Comparison of ENCODE assay signal across 2 cellular contexts in genomic region chr11:111923351-111923788, GRCh38.
TF ChIP-seq lines count a peak whose summit lies in the region.

No MANE protein-coding gene starts in this region.

TF ChIP-seq in IMR-90, 13 proteins besides CTCF, POLR2A, EP300 and RAD21:
- TF ChIP-seq CHD1 (IDR thresholded peaks at IDR 0.05; ENCODE audit: low read depth, low read length) = no peak
- TF ChIP-seq USF2 (IDR thresholded peaks at IDR 0.05; ENCODE audit: low read depth, low read length) = no peak
- TF ChIP-seq NFE2L2 (IDR thresholded peaks at IDR 0.05; ENCODE audit: low read depth, low read length) = peak; percentile 46
- no peak for TF ChIP-seq FOS (IDR thresholded peaks at IDR 0.05; ENCODE audit: low read depth, low read length)
- TF ChIP-seq RCOR1 (IDR thresholded peaks at IDR 0.05; ENCODE audit: insufficient replicate concordance, low read length) = no peak

TF ChIP-seq in HepG2, 621 proteins besides CTCF, POLR2A, EP300 and RAD21 (continues in another document):
- no peak for TF ChIP-seq NFE2 (CRISPR knock-in tag; IDR thresholded peaks at IDR 0.05)
- no peak for TF ChIP-seq TBP (CRISPR knock-in tag; IDR thresholded peaks at IDR 0.05)
- no peak; the same call in 1 of the 2 replicates for TF ChIP-seq ZNF263 (CRISPR knock-in tag; IDR thresholded peaks at IDR 0.05)
- TF ChIP-seq, protein P1, sequence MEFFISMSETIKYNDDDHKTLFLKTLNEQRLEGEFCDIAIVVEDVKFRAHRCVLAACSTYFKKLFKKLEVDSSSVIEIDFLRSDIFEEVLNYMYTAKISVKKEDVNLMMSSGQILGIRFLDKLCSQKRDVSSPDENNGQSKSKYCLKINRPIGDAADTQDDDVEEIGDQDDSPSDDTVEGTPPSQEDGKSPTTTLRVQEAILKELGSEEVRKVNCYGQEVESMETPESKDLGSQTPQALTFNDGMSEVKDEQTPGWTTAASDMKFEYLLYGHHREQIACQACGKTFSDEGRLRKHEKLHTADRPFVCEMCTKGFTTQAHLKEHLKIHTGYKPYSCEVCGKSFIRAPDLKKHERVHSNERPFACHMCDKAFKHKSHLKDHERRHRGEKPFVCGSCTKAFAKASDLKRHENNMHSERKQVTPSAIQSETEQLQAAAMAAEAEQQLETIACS (CRISPR knock-in tag; IDR thresholded peaks at IDR 0.05) = no peak
- no peak for TF ChIP-seq CSRNP1 (CRISPR knock-in tag; IDR thresholded peaks at IDR 0.05)
- TF ChIP-seq FOXJ3 (CRISPR knock-in tag; IDR thresholded peaks at IDR 0.05; ENCODE audit: borderline replicate concordance) = no peak
- TF ChIP-seq RCOR2 (CRISPR knock-in tag; IDR thresholded peaks at IDR 0.05) = no peak
- TF ChIP-seq ZNF747 (CRISPR knock-in tag; IDR thresholded peaks at IDR 0.05; ENCODE audit: borderline replicate concordance) = no peak
- TF ChIP-seq PRPF4 (IDR thresholded peaks at IDR 0.05; ENCODE audit: low read depth, low read length, poor library complexity, severe bottlenecking) = no peak
- peak; percentile 41; the same call in 1 of the 2 replicates for TF ChIP-seq PHF21A (CRISPR knock-in tag; IDR thresholded peaks at IDR 0.05)
- no peak for TF ChIP-seq KDM1A (CRISPR knock-in tag; IDR thresholded peaks at IDR 0.05)
- no peak for TF ChIP-seq POGZ (CRISPR knock-in tag; IDR thresholded peaks at IDR 0.05)
- TF ChIP-seq NCOA5 (CRISPR knock-in tag; IDR thresholded peaks at IDR 0.05) = no peak
- TF ChIP-seq, protein P2, sequence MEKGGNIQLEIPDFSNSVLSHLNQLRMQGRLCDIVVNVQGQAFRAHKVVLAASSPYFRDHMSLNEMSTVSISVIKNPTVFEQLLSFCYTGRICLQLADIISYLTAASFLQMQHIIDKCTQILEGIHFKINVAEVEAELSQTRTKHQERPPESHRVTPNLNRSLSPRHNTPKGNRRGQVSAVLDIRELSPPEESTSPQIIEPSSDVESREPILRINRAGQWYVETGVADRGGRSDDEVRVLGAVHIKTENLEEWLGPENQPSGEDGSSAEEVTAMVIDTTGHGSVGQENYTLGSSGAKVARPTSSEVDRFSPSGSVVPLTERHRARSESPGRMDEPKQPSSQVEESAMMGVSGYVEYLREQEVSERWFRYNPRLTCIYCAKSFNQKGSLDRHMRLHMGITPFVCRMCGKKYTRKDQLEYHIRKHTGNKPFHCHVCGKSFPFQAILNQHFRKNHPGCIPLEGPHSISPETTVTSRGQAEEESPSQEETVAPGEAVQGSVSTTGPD (CRISPR knock-in tag; IDR thresholded peaks at IDR 0.05) = no peak
- TF ChIP-seq HNRNPK (IDR thresholded peaks at IDR 0.05; ENCODE audit: low read depth, low read length, poor library complexity, severe bottlenecking) = no peak
- no peak for TF ChIP-seq ZNF781 (CRISPR knock-in tag; IDR thresholded peaks at IDR 0.05; ENCODE audit: borderline replicate concordance, not compliant biosample characterization)
- TF ChIP-seq ZNF547 (CRISPR knock-in tag; IDR thresholded peaks at IDR 0.05) = no peak
- TF ChIP-seq, protein P3, sequence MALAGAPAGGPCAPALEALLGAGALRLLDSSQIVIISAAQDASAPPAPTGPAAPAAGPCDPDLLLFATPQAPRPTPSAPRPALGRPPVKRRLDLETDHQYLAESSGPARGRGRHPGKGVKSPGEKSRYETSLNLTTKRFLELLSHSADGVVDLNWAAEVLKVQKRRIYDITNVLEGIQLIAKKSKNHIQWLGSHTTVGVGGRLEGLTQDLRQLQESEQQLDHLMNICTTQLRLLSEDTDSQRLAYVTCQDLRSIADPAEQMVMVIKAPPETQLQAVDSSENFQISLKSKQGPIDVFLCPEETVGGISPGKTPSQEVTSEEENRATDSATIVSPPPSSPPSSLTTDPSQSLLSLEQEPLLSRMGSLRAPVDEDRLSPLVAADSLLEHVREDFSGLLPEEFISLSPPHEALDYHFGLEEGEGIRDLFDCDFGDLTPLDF (CRISPR knock-in tag; IDR thresholded peaks at IDR 0.05) = no peak
- TF ChIP-seq, protein P4, sequence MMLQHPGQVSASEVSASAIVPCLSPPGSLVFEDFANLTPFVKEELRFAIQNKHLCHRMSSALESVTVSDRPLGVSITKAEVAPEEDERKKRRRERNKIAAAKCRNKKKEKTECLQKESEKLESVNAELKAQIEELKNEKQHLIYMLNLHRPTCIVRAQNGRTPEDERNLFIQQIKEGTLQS (CRISPR knock-in tag; IDR thresholded peaks at IDR 0.05) = no peak
- TF ChIP-seq NR2F2 (IDR thresholded peaks at IDR 0.05; ENCODE audit: borderline replicate concordance, low read depth) = no peak
- TF ChIP-seq ATF1 (CRISPR knock-in tag; IDR thresholded peaks at IDR 0.05) = 0 out of 2 replicates have a peak, but pooled peaks have one; percentile 16
- TF ChIP-seq MZF1 (CRISPR knock-in tag; IDR thresholded peaks at IDR 0.05; ENCODE audit: borderline replicate concordance) = no peak
- no peak for TF ChIP-seq ZNF329 (CRISPR knock-in tag; IDR thresholded peaks at IDR 0.05; ENCODE audit: low read depth)
- TF ChIP-seq FOXA3 (CRISPR knock-in tag; IDR thresholded peaks at IDR 0.05) = no peak
- 0 out of 2 replicates have a peak, but pooled peaks have one; percentile 33 for TF ChIP-seq ZBTB7B (CRISPR knock-in tag; IDR thresholded peaks at IDR 0.05)
- no peak for TF ChIP-seq ATRX (CRISPR knock-in tag; IDR thresholded peaks at IDR 0.05; ENCODE audit: borderline replicate concordance)
- TF ChIP-seq CREM (IDR thresholded peaks at IDR 0.05) = peak; percentile 28; the same call in 1 of the 2 replicates
- TF ChIP-seq CREM (CRISPR knock-in tag; IDR thresholded peaks at IDR 0.05) = no peak
- no peak for TF ChIP-seq TBX2 (CRISPR knock-in tag; IDR thresholded peaks at IDR 0.05; ENCODE audit: borderline replicate concordance)
- no peak for TF ChIP-seq GPBP1L1 (CRISPR knock-in tag; IDR thresholded peaks at IDR 0.05)
- TF ChIP-seq ZGPAT (CRISPR knock-in tag; IDR thresholded peaks at IDR 0.05) = no peak
- TF ChIP-seq ZNF256 (CRISPR knock-in tag; conservative IDR thresholded peaks at IDR 0.05) = no peak
- peak; percentile 82 for TF ChIP-seq ZNF652 (CRISPR knock-in tag; IDR thresholded peaks at IDR 0.05; ENCODE audit: borderline replicate concordance, low read depth)
- no peak for TF ChIP-seq ZNF740 (CRISPR knock-in tag; IDR thresholded peaks at IDR 0.05)
- TF ChIP-seq NR2F6 (IDR thresholded peaks at IDR 0.05) = no peak; the same call in 1 of the 2 replicates
- 0 out of 2 replicates have a peak, but pooled peaks have one; percentile 15 for TF ChIP-seq NR2F6 (CRISPR knock-in tag; IDR thresholded peaks at IDR 0.05)
- TF ChIP-seq, protein P5, sequence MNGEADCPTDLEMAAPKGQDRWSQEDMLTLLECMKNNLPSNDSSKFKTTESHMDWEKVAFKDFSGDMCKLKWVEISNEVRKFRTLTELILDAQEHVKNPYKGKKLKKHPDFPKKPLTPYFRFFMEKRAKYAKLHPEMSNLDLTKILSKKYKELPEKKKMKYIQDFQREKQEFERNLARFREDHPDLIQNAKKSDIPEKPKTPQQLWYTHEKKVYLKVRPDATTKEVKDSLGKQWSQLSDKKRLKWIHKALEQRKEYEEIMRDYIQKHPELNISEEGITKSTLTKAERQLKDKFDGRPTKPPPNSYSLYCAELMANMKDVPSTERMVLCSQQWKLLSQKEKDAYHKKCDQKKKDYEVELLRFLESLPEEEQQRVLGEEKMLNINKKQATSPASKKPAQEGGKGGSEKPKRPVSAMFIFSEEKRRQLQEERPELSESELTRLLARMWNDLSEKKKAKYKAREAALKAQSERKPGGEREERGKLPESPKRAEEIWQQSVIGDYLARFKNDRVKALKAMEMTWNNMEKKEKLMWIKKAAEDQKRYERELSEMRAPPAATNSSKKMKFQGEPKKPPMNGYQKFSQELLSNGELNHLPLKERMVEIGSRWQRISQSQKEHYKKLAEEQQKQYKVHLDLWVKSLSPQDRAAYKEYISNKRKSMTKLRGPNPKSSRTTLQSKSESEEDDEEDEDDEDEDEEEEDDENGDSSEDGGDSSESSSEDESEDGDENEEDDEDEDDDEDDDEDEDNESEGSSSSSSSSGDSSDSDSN (CRISPR knock-in tag; IDR thresholded peaks at IDR 0.05) = no peak
- TF ChIP-seq EZH2 (conservative IDR thresholded peaks at IDR 0.05; ENCODE audit: low read depth, low read length) = no peak
- TF ChIP-seq TRIM24 (CRISPR knock-in tag; IDR thresholded peaks at IDR 0.05) = no peak
- no peak for TF ChIP-seq AHR (CRISPR knock-in tag; IDR thresholded peaks at IDR 0.05)
- no peak for TF ChIP-seq ZNF788 (CRISPR knock-in tag; IDR thresholded peaks at IDR 0.05; ENCODE audit: borderline replicate concordance)
- TF ChIP-seq ZNF569 (CRISPR knock-in tag; IDR thresholded peaks at IDR 0.05; ENCODE audit: borderline replicate concordance) = no peak
- TF ChIP-seq ZFP62 (CRISPR knock-in tag; IDR thresholded peaks at IDR 0.05) = no peak
- TF ChIP-seq ZNF891 (CRISPR knock-in tag; IDR thresholded peaks at IDR 0.05) = no peak
- TF ChIP-seq ATF7 (IDR thresholded peaks at IDR 0.05) = no peak
- no peak for TF ChIP-seq ATF7 (CRISPR knock-in tag; IDR thresholded peaks at IDR 0.05)
- no peak for TF ChIP-seq ZNF670 (CRISPR knock-in tag; IDR thresholded peaks at IDR 0.05; ENCODE audit: borderline replicate concordance)
- no peak for TF ChIP-seq E2F2 (CRISPR knock-in tag; IDR thresholded peaks at IDR 0.05; ENCODE audit: borderline replicate concordance)
- TF ChIP-seq NFE2L2 (IDR thresholded peaks at IDR 0.05; ENCODE audit: low read length) = peak; percentile 74; the same call in 1 of the 2 replicates
- TF ChIP-seq MYNN (CRISPR knock-in tag; IDR thresholded peaks at IDR 0.05; ENCODE audit: low read depth) = no peak
- peak; percentile 85 for TF ChIP-seq PPARG (CRISPR knock-in tag; conservative IDR thresholded peaks at IDR 0.05)
